ENCODE assay signal across 9 cellular contexts in the genomic region with DNA sequence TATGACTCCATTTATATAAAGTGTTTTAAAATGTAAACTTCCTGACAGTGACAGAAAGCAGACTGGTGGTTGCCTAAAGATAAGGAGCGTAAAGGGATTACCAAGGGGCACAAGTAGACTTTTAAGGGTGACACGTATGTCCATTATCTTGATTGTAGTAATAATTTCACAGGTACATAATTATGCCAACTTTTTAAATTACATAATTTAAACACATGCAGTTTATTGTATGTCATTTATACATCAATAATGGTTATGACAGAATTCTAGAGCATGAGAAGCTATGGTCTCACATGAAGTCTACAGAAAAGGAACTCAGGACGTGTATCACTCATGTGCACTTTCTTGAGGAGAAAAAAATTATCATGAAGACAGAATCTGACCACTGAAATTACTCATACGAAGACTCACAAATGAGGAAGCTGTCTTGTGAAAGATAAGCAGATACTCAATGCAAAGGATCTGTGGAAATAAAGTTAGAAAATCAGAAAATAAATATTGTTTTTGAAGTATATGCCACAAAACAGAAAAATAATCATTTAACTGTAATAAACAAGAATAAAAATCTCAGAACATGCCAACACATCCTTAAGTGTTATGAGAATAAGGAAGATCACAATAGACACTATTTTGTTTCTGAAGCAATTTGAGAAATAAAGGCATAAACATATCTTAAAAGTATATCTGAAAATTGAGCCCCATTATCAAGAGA.
A peak's percentile ranks its signal among the peaks of the same experiment; 100 is the strongest.
DNase-seq lines count a peak whose midpoint lies in the region; ATAC-seq and TF ChIP-seq lines count a peak whose summit lies in the region.
"Had no signal": no experiment of that assay in that cellular context is flagged by ENCODE, and none has a peak within 500 bp of the region (broad histone marks: within the 10 kb centered on the region; RNA-seq: fewer than 3 reads in every experiment).

No MANE protein-coding gene starts in this region.

- intact Hi-C loops in heart right ventricle (cut with DNase I) (no loop called here), lower leg skin (cut with DNase I; ENCODE audit: low total_unique reads) (no loop called here)

- H3K4me3 ChIP-seq in heart right ventricle (no peak overlapping the region), lower leg skin (ENCODE audit: low read depth, poor library complexity, severe bottlenecking) (no peak overlapping the region), MG63 (no peak overlapping the region)

- H3K9me3 ChIP-seq in heart right ventricle (peaks cover 0 to 7% (median 0%) of the 10 kb centered on the region in 11 donors), MG63 (no peaks in the 10 kb centered on the region; the same call in 1 of the 2 replicates)

- no peaks in the 10 kb centered on the region for H3K9me3 Mint-ChIP-seq in natural killer cell treated with Interleukin-12 subunit alpha and Interleukin-12 subunit beta and Interleukin-15 and Interleukin-18, amount 100 ng/mL, for 72 hours

- no peak for TF ChIP-seq POLR2A in lower leg skin (IDR thresholded peaks at IDR 0.05)

- no peak for TF ChIP-seq CTCF in heart right ventricle (IDR thresholded peaks at IDR 0.05)
- TF ChIP-seq CTCF in lower leg skin (IDR thresholded peaks at IDR 0.05), result no peak

- no peaks in the 10 kb centered on the region for H3K27me3 Mint-ChIP-seq in natural killer cell treated with Interleukin-12 subunit alpha and Interleukin-12 subunit beta and Interleukin-15 and Interleukin-18, amount 100 ng/mL, for 72 hours
- H3K27me3 Mint-ChIP-seq: progenitor cell of endocrine pancreas had no signal

- peak overlapping the region; percentile 5 to 52 for H3K27ac Mint-ChIP-seq in natural killer cell treated with Interleukin-12 subunit alpha and Interleukin-12 subunit beta and Interleukin-15 and Interleukin-18, amount 100 ng/mL, for 72 hours
- H3K27ac Mint-ChIP-seq: progenitor cell of endocrine pancreas had no signal

- DNase-seq in RKO (ENCODE audit: low spot score) (peak; percentile 9), heart right ventricle (no peak), lower leg skin (ENCODE audit: low spot score in 2 of 2) (no peak), MG63 (no peak)
- no peak for DNase-seq in natural killer cell treated with Interleukin-12 subunit alpha and Interleukin-12 subunit beta and Interleukin-15 and Interleukin-18, amount 100 ng/mL, for 72 hours (ENCODE audit: low spot score)
- DNase-seq in activated effector memory CD4-positive, alpha-beta T cell treated with Interleukin-2 at 50 U/mL for 16 hours, result no peak

- peaks cover 43 to 61% of the 10 kb centered on the region in 2 donors for H3K4me1 Mint-ChIP-seq in natural killer cell treated with Interleukin-12 subunit alpha and Interleukin-12 subunit beta and Interleukin-15 and Interleukin-18, amount 100 ng/mL, for 72 hours (ENCODE audit: low read depth in 2 of 2)

- H3K4me1 ChIP-seq in heart right ventricle, result peaks cover 0 to 51% (median 20%) of the 10 kb centered on the region in 9 donors

- H3K27me3 ChIP-seq in heart right ventricle, result no peaks in the 10 kb centered on the region
- no peaks in the 10 kb centered on the region for H3K27me3 ChIP-seq in MG63

- no peak overlapping the region for H3K4me3 Mint-ChIP-seq in natural killer cell treated with Interleukin-12 subunit alpha and Interleukin-12 subunit beta and Interleukin-15 and Interleukin-18, amount 100 ng/mL, for 72 hours

- H3K27ac ChIP-seq in heart right ventricle, result no peak overlapping the region

- H3K36me3 ChIP-seq in heart right ventricle (peaks cover 0 to 20% (median 0%) of the 10 kb centered on the region in 9 donors), MG63 (peaks cover 7% of the 10 kb centered on the region)

- 73 to 77% methylated on average over 4 of the region's 4 CpGs for WGBS in heart right ventricle, 2 donors
- 84% methylated on average over 4 of the region's 4 CpGs for WGBS in lower leg skin, 2 donors

- peaks cover 14% of the 10 kb centered on the region for H3K36me3 Mint-ChIP-seq in natural killer cell treated with Interleukin-12 subunit alpha and Interleukin-12 subunit beta and Interleukin-15 and Interleukin-18, amount 100 ng/mL, for 72 hours

- ATAC-seq in GM18873 (IDR thresholded peaks at IDR 0.05; ENCODE audit: low FRiP score, unreplicated experiment) (peak; percentile 56), HG02870 (IDR thresholded peaks at IDR 0.05; ENCODE audit: unreplicated experiment) (peak; percentile 65), heart right ventricle (no peak)
- peak in 1 of 2 donors; percentile 73 for ATAC-seq in natural killer cell treated with Interleukin-12 subunit alpha and Interleukin-12 subunit beta and Interleukin-15 and Interleukin-18, amount 100 ng/mL, for 72 hours

Comparison
In these comparisons a context has a peak if more than half of its experiments do, and no peak if none do; other contexts are left out.
1. ATAC-seq: peak in GM18873 (single experiment) and HG02870 (single experiment); none in heart right ventricle (0 of 8).